ENCODE assay signal across 1 cellular context in the genomic region with DNA sequence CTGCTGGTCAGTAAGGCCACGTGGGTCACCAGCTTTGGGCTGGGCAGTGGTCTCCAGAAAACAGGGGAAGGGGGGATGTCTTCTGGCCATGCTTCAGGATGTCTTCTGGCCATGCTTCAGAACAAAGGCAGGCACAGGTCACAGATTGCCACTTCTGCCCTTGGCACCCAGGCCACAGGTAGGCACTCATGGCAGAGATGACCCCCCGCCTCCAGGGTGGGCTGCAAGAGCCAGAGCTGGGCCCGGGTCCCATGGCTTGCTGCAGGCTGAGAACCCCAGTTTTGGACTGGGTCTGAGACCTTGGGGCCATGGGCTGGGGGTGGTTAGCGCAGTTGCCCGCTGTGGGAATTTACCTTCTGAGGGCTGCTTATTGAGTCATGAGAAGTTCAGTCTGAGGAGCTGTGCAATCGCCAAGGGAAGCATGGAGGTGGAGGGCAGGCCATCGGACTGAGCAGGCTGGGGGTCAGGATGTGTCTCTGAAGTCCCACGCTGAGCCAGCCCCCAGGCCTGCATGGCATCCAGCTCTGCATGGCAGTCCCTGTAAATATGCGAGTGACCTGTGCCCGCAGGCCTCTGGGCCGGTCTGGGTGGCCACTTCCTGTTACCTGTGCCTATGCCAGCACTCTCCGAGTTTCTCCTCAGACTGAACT.
A peak's percentile ranks its signal among the peaks of the same experiment; 100 is the strongest.
TF ChIP-seq lines count a peak whose summit lies in the region.

No MANE protein-coding gene starts in this region.

TF ChIP-seq in A549, 52 proteins besides CTCF, POLR2A, EP300 and RAD21:
- peak; percentile 15; the same call in 1 of the 2 replicates for TF ChIP-seq EHMT2 (IDR thresholded peaks at IDR 0.05; ENCODE audit: low read depth)
- no peak for TF ChIP-seq NFE2L2 (conservative IDR thresholded peaks at IDR 0.05; ENCODE audit: low read length)
- TF ChIP-seq JUNB (IDR thresholded peaks at IDR 0.05), result no peak
- no peak for TF ChIP-seq CBX2 (IDR thresholded peaks at IDR 0.05; ENCODE audit: borderline replicate concordance, low read depth)
